25 cellular contexts compared by ENCODE assay signal in genomic region chr12:11757095-11757494, GRCh38.
A peak's percentile ranks its signal among the peaks of the same experiment; 100 is the strongest.
DNase-seq lines count a peak whose midpoint lies in the region; ATAC-seq and TF ChIP-seq lines count a peak whose summit lies in the region.
"Had no signal": no experiment of that assay in that cellular context is flagged by ENCODE, and none has a peak within 500 bp of the region (broad histone marks: within the 10 kb centered on the region; RNA-seq: fewer than 3 reads in every experiment).

No MANE protein-coding gene starts in this region.

- H2AFZ ChIP-seq in OCI-LY3 (ENCODE audit: low read depth, low read length) (no peak overlapping the region), neural progenitor cell (replicated peaks) (no peak overlapping the region)

- H3K4me3 ChIP-seq in BLaER1 treated with 17β-estradiol and CSF1 and Interleukin-3, amounts not matched to agents 10 nM and 100 nM, result no peak overlapping the region
- H3K4me3 ChIP-seq in OCI-LY3 (ENCODE audit: low read length) (no peak overlapping the region), esophagus muscularis mucosa (no peak overlapping the region), sigmoid colon (no peak overlapping the region), neural progenitor cell (no peak overlapping the region), upper lobe of right lung (no peak overlapping the region)
- H3K4me3 ChIP-seq: pancreas, Peyer's patch, right lobe of liver had no signal

- DNase-seq in esophagus muscularis mucosa (ENCODE audit: extremely low spot score) (no peak), sigmoid colon (peak; percentile 77), neural progenitor cell (ENCODE audit: low spot score) (no peak), upper lobe of right lung (no peak)
- DNase-seq: activated CD4-positive, alpha-beta T cell treated with anti-CD3 and anti-CD28 coated beads for 1 hour; activated CD8-positive, alpha-beta T cell treated with anti-CD3 and anti-CD28 coated beads for 36 hours; aorta; central memory CD4-positive, alpha-beta T cell; midbrain; NCI-H1105; NCI-H187 treated with DMSO at 0.1 percent for 48 hours; NCI-H526; pancreas; Peyer's patch; right lobe of liver; stimulated activated CD4-positive, alpha-beta T cell treated with anti-CD3 and anti-CD28 coated beads, Interleukin-12 subunit alpha, Interleukin-12 subunit beta, amount 100 ng/mL, for 4 hours; stimulated activated CD4-positive, alpha-beta T cell treated with anti-CD3 and anti-CD28 coated beads, Interleukin-4, amount 100 ng/mL, for 1 hour; T-helper 1 cell had no signal

- H3K9me3 Mint-ChIP-seq in neural progenitor cell, result no peaks in the 10 kb centered on the region
- H3K9me3 Mint-ChIP-seq: activated CD8-positive, alpha-beta T cell treated with anti-CD3 and anti-CD28 coated beads for 36 hours; activated naive CD4-positive, alpha-beta T cell treated with anti-CD3 and anti-CD28 coated beads, Interleukin-2, amount 50 U/mL, for 72 hours; natural killer cell treated with Interleukin-12 subunit alpha and Interleukin-12 subunit beta and Interleukin-15 and Interleukin-18, amount 100 ng/mL, for 72 hours had no signal

- no peak overlapping the region for H3K4me3 Mint-ChIP-seq in neural progenitor cell
- H3K4me3 Mint-ChIP-seq: activated CD8-positive, alpha-beta T cell treated with anti-CD3 and anti-CD28 coated beads for 36 hours; B cell; natural killer cell treated with Interleukin-12 subunit alpha and Interleukin-12 subunit beta and Interleukin-15 and Interleukin-18, amount 100 ng/mL, for 72 hours had no signal

- peaks cover 32% of the 10 kb centered on the region for H3K4me1 Mint-ChIP-seq in neural progenitor cell

- ATAC-seq in HG02852 (IDR thresholded peaks at IDR 0.05; ENCODE audit: unreplicated experiment) (no peak), HG03432 (IDR thresholded peaks at IDR 0.05; ENCODE audit: unreplicated experiment) (no peak), upper lobe of right lung (no peak)
- ATAC-seq: activated CD8-positive, alpha-beta T cell treated with anti-CD3 and anti-CD28 coated beads for 36 hours; activated naive CD4-positive, alpha-beta T cell treated with anti-CD3 and anti-CD28 coated beads, Interleukin-2, amount 50 U/mL, for 72 hours; natural killer cell treated with Interleukin-12 subunit alpha and Interleukin-12 subunit beta and Interleukin-15 and Interleukin-18, amount 100 ng/mL, for 72 hours; pancreas; right lobe of liver had no signal

- intact Hi-C loops in esophagus muscularis mucosa (cut with DNase I), result no loop called here
- intact Hi-C loops in sigmoid colon (cut with DNase I), result loop anchor here (2.0 to 5.0 kb wide), 4 partner anchors 38 to 106 kb away; no protein-coding TSS in a partner anchor
- intact Hi-C loops in upper lobe of right lung (cut with DNase I), result no loop called here

- H3K9me3 ChIP-seq in BLaER1 treated with 17β-estradiol and CSF1 and Interleukin-3, amounts not matched to agents 10 nM and 100 nM (replicated peaks in 1 of 11), result peaks cover 0 to 3% (median 0%) of the 10 kb centered on the region in 11 experiments; a peak in 1 of 22 replicates
- H3K9me3 ChIP-seq in OCI-LY3 (ENCODE audit: insufficient read depth, low read length) (no peaks in the 10 kb centered on the region), esophagus muscularis mucosa (no peaks in the 10 kb centered on the region), sigmoid colon (no peaks in the 10 kb centered on the region), neural progenitor cell (ENCODE audit: low read depth) (no peaks in the 10 kb centered on the region), upper lobe of right lung (no peaks in the 10 kb centered on the region)
- H3K9me3 ChIP-seq: pancreas, Peyer's patch, right lobe of liver had no signal

- H3K27me3 Mint-ChIP-seq in neural progenitor cell (ENCODE audit: insufficient read depth, low read depth), result no peaks in the 10 kb centered on the region
- H3K27me3 Mint-ChIP-seq: activated CD8-positive, alpha-beta T cell treated with anti-CD3 and anti-CD28 coated beads for 36 hours; B cell; natural killer cell treated with Interleukin-12 subunit alpha and Interleukin-12 subunit beta and Interleukin-15 and Interleukin-18, amount 100 ng/mL, for 72 hours had no signal

- peaks cover 53 to 99% (median 78%) of the 10 kb centered on the region in 11 experiments for H3K36me3 ChIP-seq in BLaER1 treated with 17β-estradiol and CSF1 and Interleukin-3, amounts not matched to agents 10 nM and 100 nM
- peaks cover 18% of the 10 kb centered on the region for H3K36me3 ChIP-seq in OCI-LY3 (replicated peaks; ENCODE audit: low read depth, low read length)
- peaks cover 0 to 3% (median 0%) of the 10 kb centered on the region in 4 donors for H3K36me3 ChIP-seq in esophagus muscularis mucosa
- no peaks in the 10 kb centered on the region for H3K36me3 ChIP-seq in sigmoid colon
- H3K36me3 ChIP-seq in neural progenitor cell, result no peaks in the 10 kb centered on the region
- peaks cover 17% of the 10 kb centered on the region for H3K36me3 ChIP-seq in upper lobe of right lung
- H3K36me3 ChIP-seq: pancreas had no signal

- H4K20me1 ChIP-seq in BLaER1 treated with 17β-estradiol and CSF1 and Interleukin-3, amounts not matched to agents 10 nM and 100 nM, result no peaks in the 10 kb centered on the region
- H4K20me1 ChIP-seq in OCI-LY3 (ENCODE audit: insufficient read depth, low read length), result no peaks in the 10 kb centered on the region
- no peaks in the 10 kb centered on the region for H4K20me1 ChIP-seq in neural progenitor cell (ENCODE audit: low read depth)

- no peak overlapping the region for H3K27ac Mint-ChIP-seq in neural progenitor cell
- H3K27ac Mint-ChIP-seq: activated CD8-positive, alpha-beta T cell treated with anti-CD3 and anti-CD28 coated beads for 36 hours; B cell; natural killer cell treated with Interleukin-12 subunit alpha and Interleukin-12 subunit beta and Interleukin-15 and Interleukin-18, amount 100 ng/mL, for 72 hours had no signal

- no peak for TF ChIP-seq EP300 in esophagus muscularis mucosa (IDR thresholded peaks at IDR 0.05)
- peak in 1 of 4 donors; percentile 41 for TF ChIP-seq EP300 in sigmoid colon (IDR thresholded peaks at IDR 0.05)

- H3K27me3 ChIP-seq in BLaER1 treated with 17β-estradiol and CSF1 and Interleukin-3, amounts not matched to agents 10 nM and 100 nM, result no peaks in the 10 kb centered on the region
- H3K27me3 ChIP-seq in OCI-LY3 (ENCODE audit: low read depth, low read length), result no peaks in the 10 kb centered on the region
- no peaks in the 10 kb centered on the region for H3K27me3 ChIP-seq in esophagus muscularis mucosa
- no peaks in the 10 kb centered on the region for H3K27me3 ChIP-seq in sigmoid colon
- no peaks in the 10 kb centered on the region for H3K27me3 ChIP-seq in neural progenitor cell
- no peaks in the 10 kb centered on the region for H3K27me3 ChIP-seq in upper lobe of right lung
- H3K27me3 ChIP-seq: pancreas, Peyer's patch, right lobe of liver had no signal

- peak overlapping the region in 8 of 11 experiments; percentile 68 to 95 (median 79); a peak in 14 of 22 replicates for H3K4me2 ChIP-seq in BLaER1 treated with 17β-estradiol and CSF1 and Interleukin-3, amounts not matched to agents 10 nM and 100 nM
- H3K4me2 ChIP-seq in OCI-LY3 (ENCODE audit: low read length) (peak overlapping the region; percentile 72), neural progenitor cell (no peak overlapping the region)

- WGBS in esophagus muscularis mucosa, result 68% methylated on average over 7 of the region's 7 CpGs
- 29 to 61% methylated on average over 7 of the region's 7 CpGs for WGBS in sigmoid colon, 2 donors

- H3K27ac ChIP-seq in BLaER1 treated with 17β-estradiol and CSF1 and Interleukin-3, amounts not matched to agents 10 nM and 100 nM, result peak overlapping the region in 6 of 11 experiments; percentile 19 to 82 (median 80); a peak in 9 of 22 replicates
- H3K27ac ChIP-seq in OCI-LY3 (ENCODE audit: low read length) (peak overlapping the region; percentile 96), esophagus muscularis mucosa (replicated peaks in 1 of 4) (peak overlapping the region; percentile 88 to 94 (median 92)), sigmoid colon (peak overlapping the region; percentile 82 to 92 (median 90)), neural progenitor cell (no peak overlapping the region), upper lobe of right lung (no peak overlapping the region)

- peaks cover 94% of the 10 kb centered on the region for H3K79me2 ChIP-seq in OCI-LY3 (ENCODE audit: low read length)
- H3K79me2 ChIP-seq in neural progenitor cell (ENCODE audit: low read depth), result no peaks in the 10 kb centered on the region

- H3F3A ChIP-seq in neural progenitor cell (ENCODE audit: low read depth), result peaks cover 23% of the 10 kb centered on the region

- 0 out of 22 replicates have a peak overlapping the region, but pooled peaks of 1 of the 11 experiments have one; percentile 68 for H3K9ac ChIP-seq in BLaER1 treated with 17β-estradiol and CSF1 and Interleukin-3, amounts not matched to agents 10 nM and 100 nM
- H3K9ac ChIP-seq in OCI-LY3 (ENCODE audit: low read length) (peak overlapping the region; percentile 90), neural progenitor cell (no peak overlapping the region)

- TF ChIP-seq CTCF in OCI-LY3 (IDR thresholded peaks at IDR 0.05; ENCODE audit: low read depth, low read length) (no peak), esophagus muscularis mucosa (IDR thresholded peaks at IDR 0.05) (no peak), sigmoid colon (IDR thresholded peaks at IDR 0.05) (no peak), neural progenitor cell (IDR thresholded peaks at IDR 0.05) (no peak), upper lobe of right lung (IDR thresholded peaks at IDR 0.05) (no peak)

- TF ChIP-seq POLR2A in esophagus muscularis mucosa (IDR thresholded peaks at IDR 0.05; ENCODE audit: low read depth) (no peak), sigmoid colon (IDR thresholded peaks at IDR 0.05) (no peak)

- peaks cover 12% of the 10 kb centered on the region for H3K36me3 Mint-ChIP-seq in neural progenitor cell

- H3K4me1 ChIP-seq in BLaER1 treated with 17β-estradiol and CSF1 and Interleukin-3, amounts not matched to agents 10 nM and 100 nM, result peaks cover 42 to 100% (median 84%) of the 10 kb centered on the region in 10 experiments
- H3K4me1 ChIP-seq in OCI-LY3 (ENCODE audit: low read length), result peaks cover 99% of the 10 kb centered on the region
- H3K4me1 ChIP-seq in esophagus muscularis mucosa, result peaks cover 62 to 93% (median 92%) of the 10 kb centered on the region in 4 donors
- peaks cover 0 to 96% (median 81%) of the 10 kb centered on the region in 4 donors for H3K4me1 ChIP-seq in sigmoid colon
- peaks cover 44% of the 10 kb centered on the region for H3K4me1 ChIP-seq in neural progenitor cell
- H3K4me1 ChIP-seq in upper lobe of right lung, result peaks cover 25% of the 10 kb centered on the region

Comparison
In these comparisons a context has a peak if more than half of its experiments do, and no peak if none do; other contexts are left out.
1. H3K27ac ChIP-seq: peak in BLaER1 treated with 17β-estradiol and CSF1 and Interleukin-3, amounts not matched to agents 10 nM and 100 nM (6 of 11), OCI-LY3 (single experiment), esophagus muscularis mucosa (4 of 4) and sigmoid colon (4 of 4); none in neural progenitor cell (single experiment) and upper lobe of right lung (single experiment).